8 cellular contexts compared by ENCODE assay signal in genomic region chr6:10695086-10695657, GRCh38. TPM values are rescaled to one million over a fixed set of nuclear protein-coding genes. Genes with fewer than 3 reads are reported as not detected.
DNase-seq lines count a peak whose midpoint lies in the region; ATAC-seq, FAIRE-seq and TF ChIP-seq lines count a peak whose summit lies in the region.

No MANE protein-coding gene starts in this region.

- H3K27me3 ChIP-seq in cardiac muscle cell (no peaks in the 10 kb centered on the region), astrocyte (ENCODE audit: insufficient read depth, low read length) (no peaks in the 10 kb centered on the region), right lobe of liver (no peaks in the 10 kb centered on the region), upper lobe of right lung (no peaks in the 10 kb centered on the region)

- peak overlapping the region; percentile 92 for H3K4me3 ChIP-seq in cardiac muscle cell
- peak overlapping the region; percentile 99 for H3K4me3 ChIP-seq in astrocyte (ENCODE audit: insufficient read depth, low read depth, low read length)
- H3K4me3 ChIP-seq in right lobe of liver: peak overlapping the region; percentile 77 to 89 (median 79)
- H3K4me3 ChIP-seq in upper lobe of right lung: peak overlapping the region; percentile 83

- H3K79me2 ChIP-seq in astrocyte (ENCODE audit: insufficient read depth, low read length): peaks cover 65% of the 10 kb centered on the region

- ATAC-seq in left cardiac atrium: no peak
- ATAC-seq in right lobe of liver: no peak
- no peak for ATAC-seq in upper lobe of right lung
- ATAC-seq in HG03442 (IDR thresholded peaks at IDR 0.05; ENCODE audit: unreplicated experiment): no peak
- ATAC-seq in HG02571 (IDR thresholded peaks at IDR 0.05; ENCODE audit: unreplicated experiment): no peak

- TF ChIP-seq POLR2A in right lobe of liver (IDR thresholded peaks at IDR 0.05) (no peak), GM12891 (IDR thresholded peaks at IDR 0.05; ENCODE audit: low read depth, low read length) (no peak)

- H3K27ac Mint-ChIP-seq in astrocyte (ENCODE audit: unreplicated experiment): peak overlapping the region; percentile 100

- no peaks in the 10 kb centered on the region for H3K36me3 Mint-ChIP-seq in astrocyte (ENCODE audit: low read depth, unreplicated experiment)

- no peaks in the 10 kb centered on the region for H3K9me3 Mint-ChIP-seq in astrocyte (ENCODE audit: unreplicated experiment)

- H4K20me1 ChIP-seq in astrocyte (ENCODE audit: insufficient read depth, low read length): peaks cover 4% of the 10 kb centered on the region

- H2AFZ ChIP-seq in astrocyte (ENCODE audit: low read depth, low read length): peak overlapping the region; percentile 85

- 1% methylated on average over 17 of the region's 17 CpGs for WGBS in right lobe of liver (ENCODE audit: insufficient coverage, low coverage, low lambda C conversion rate, missing lambda C conversion rate)

- H3K4me2 ChIP-seq in astrocyte (ENCODE audit: low read length): peak overlapping the region; percentile 92

- no peak for DNase-seq in cardiac muscle cell (ENCODE audit: low read depth in 1 of 2, low spot score in 1 of 2)
- no peak for DNase-seq in left cardiac atrium
- no peak for DNase-seq in astrocyte (ENCODE audit: low read depth)
- DNase-seq in right lobe of liver: no peak
- no peak for DNase-seq in upper lobe of right lung
- no peak for DNase-seq in GM12891 (ENCODE audit: insufficient read length, low spot score)

- no peaks in the 10 kb centered on the region for H3K9me3 ChIP-seq in cardiac muscle cell (ENCODE audit: low read depth)
- H3K9me3 ChIP-seq in astrocyte (ENCODE audit: insufficient read depth, low read depth, low read length): no peaks in the 10 kb centered on the region
- no peaks in the 10 kb centered on the region for H3K9me3 ChIP-seq in right lobe of liver
- H3K9me3 ChIP-seq in upper lobe of right lung: no peaks in the 10 kb centered on the region

- peak overlapping the region; percentile 95 for H3K9ac ChIP-seq in astrocyte (ENCODE audit: low read length)

- peak overlapping the region; percentile 97 for H3K4me3 Mint-ChIP-seq in astrocyte (ENCODE audit: unreplicated experiment)

- intact Hi-C loops in left cardiac atrium (cut with DNase I) (loop anchor here in 1 of 2 donors (2.0 kb wide), 2 partner anchors 28 to 52 kb away; partner anchors contain the start of genes TMEM14B and TMEM14C), right lobe of liver (cut with DNase I) (no loop called here), upper lobe of right lung (cut with DNase I) (no loop called here)

- H3K4me1 Mint-ChIP-seq in astrocyte (ENCODE audit: low read depth, unreplicated experiment): peaks cover 20% of the 10 kb centered on the region

- H3K27ac ChIP-seq in cardiac muscle cell (peak overlapping the region; percentile 99), astrocyte (ENCODE audit: low read depth, low read length) (peak overlapping the region; percentile 97), right lobe of liver (peak overlapping the region; percentile 92 to 96 (median 92)), upper lobe of right lung (peak overlapping the region; percentile 96)

- H3K4me1 ChIP-seq in cardiac muscle cell (ENCODE audit: low read depth) (peaks cover 20% of the 10 kb centered on the region), astrocyte (ENCODE audit: insufficient read depth, low read length) (peaks cover 16% of the 10 kb centered on the region), right lobe of liver (peaks cover 0 to 19% (median 9%) of the 10 kb centered on the region in 4 donors), upper lobe of right lung (peaks cover 22% of the 10 kb centered on the region)

- no peak for TF ChIP-seq CTCF in cardiac muscle cell (IDR thresholded peaks at IDR 0.05; ENCODE audit: low read depth, low read length)
- no peak for TF ChIP-seq CTCF in astrocyte (IDR thresholded peaks at IDR 0.05; ENCODE audit: insufficient read depth, low read depth, low read length)
- TF ChIP-seq CTCF in right lobe of liver (IDR thresholded peaks at IDR 0.05): no peak
- TF ChIP-seq CTCF in upper lobe of right lung (IDR thresholded peaks at IDR 0.05): no peak

- FAIRE-seq in astrocyte (lab: Jason Lieb, UNC): no peak
- no peak for FAIRE-seq in GM12891 (lab: Jason Lieb, UNC)

- H3K27me3 Mint-ChIP-seq in astrocyte (ENCODE audit: low read depth, unreplicated experiment): no peaks in the 10 kb centered on the region

- H3K36me3 ChIP-seq in cardiac muscle cell (no peaks in the 10 kb centered on the region), astrocyte (ENCODE audit: insufficient read depth, low read length) (peaks cover 12% of the 10 kb centered on the region), right lobe of liver (peaks cover 0 to 7% (median 0%) of the 10 kb centered on the region in 4 donors), upper lobe of right lung (peaks cover 27% of the 10 kb centered on the region)

TF ChIP-seq in GM12891, 5 proteins besides CTCF, POLR2A, EP300 and RAD21:
- TF ChIP-seq TAF1 (IDR thresholded peaks at IDR 0.05; ENCODE audit: low read depth, low read length) (no peak), SPI1 (IDR thresholded peaks at IDR 0.05; ENCODE audit: low read depth, low read length) (no peak), POU2F2 (IDR thresholded peaks at IDR 0.05; ENCODE audit: low read depth, low read length) (no peak), PAX5 (IDR thresholded peaks at IDR 0.05; ENCODE audit: insufficient read depth, low read length, severe bottlenecking) (no peak), POLR2AphosphoS5 (IDR thresholded peaks at IDR 0.05; ENCODE audit: low read depth, low read length) (no peak)

RNA-seq across cellular contexts. Expression of gene PAK1IP1, which starts 0.4 kb away (rescaled TPM):
- total RNA-seq in cardiac muscle cell (6.2 and 10.4 TPM in 2 replicates), left cardiac atrium (10 to 100 TPM in 1 of 2 donors, 1 to 10 TPM in 1; 9.0 to 14.9 TPM), astrocyte (20.1 and 21.9 TPM in 2 replicates), right lobe of liver (1 to 10 TPM; 3.4 to 9.1 (median 6.5) TPM), upper lobe of right lung (11.6 TPM)
- 14.6 and 16.6 TPM in 2 replicates for polyA plus RNA-seq in cardiac muscle cell
- 17.4 TPM for polyA plus RNA-seq in GM12891 (2012; ENCODE audit: low read depth, missing spikeins)

RNA-seq across cellular contexts. Expression of gene C6orf52, which starts 0.8 kb away (rescaled TPM):
- total RNA-seq in cardiac muscle cell (2.1 and 10.9 TPM in 2 replicates), left cardiac atrium (not detected), astrocyte (2.3 and 2.9 TPM in 2 replicates), right lobe of liver (1 to 10 TPM in 1 of 6 experiments, under 1 TPM in 1, not detected in 4; 0.75 to 1.2 TPM), upper lobe of right lung (not detected)
- 3.6 and 7.2 TPM in 2 replicates for polyA plus RNA-seq in cardiac muscle cell
- 1.8 TPM for polyA plus RNA-seq in GM12891 (2012; ENCODE audit: low read depth, missing spikeins)

RNA-seq across cellular contexts. Expression of gene TMEM14C, which starts 27.7 kb away (rescaled TPM):
- total RNA-seq in cardiac muscle cell: 141 and 220 TPM in 2 replicates
- 407 and 441 TPM in 2 replicates for polyA plus RNA-seq in cardiac muscle cell
- 100 to 1,000 TPM; 103 to 108 TPM for total RNA-seq in left cardiac atrium
- total RNA-seq in astrocyte: 128 and 134 TPM in 2 replicates
- total RNA-seq in right lobe of liver: 10 to 100 TPM; 45.6 to 72.1 (median 54.0) TPM
- 87.5 TPM for total RNA-seq in upper lobe of right lung
- polyA plus RNA-seq in GM12891 (2012; ENCODE audit: low read depth, missing spikeins): 93.9 TPM

RNA-seq across cellular contexts. Expression of gene TMEM14B, which starts 52.4 kb away (rescaled TPM):
- total RNA-seq in cardiac muscle cell (77.0 and 143 TPM in 2 replicates), left cardiac atrium (100 to 1,000 TPM in 1 of 2 donors, 10 to 100 TPM in 1; 91.3 to 101 TPM), astrocyte (52.2 and 52.8 TPM in 2 replicates), right lobe of liver (10 to 100 TPM; 32.6 to 49.8 (median 43.5) TPM), upper lobe of right lung (50.1 TPM)
- 307 and 381 TPM in 2 replicates for polyA plus RNA-seq in cardiac muscle cell
- polyA plus RNA-seq in GM12891 (2012; ENCODE audit: low read depth, missing spikeins): 115 TPM
